Comparison of ENCODE assay signal across 28 cellular contexts in genomic region chr5:9121597-9121996, GRCh38.
"Had no signal": no experiment of that assay in that cellular context is flagged by ENCODE, and none has a peak within 500 bp of the region (broad histone marks: within the 10 kb centered on the region; RNA-seq: fewer than 3 reads in every experiment).

No MANE protein-coding gene starts in this region.

- ATAC-seq: activated CD8-positive, alpha-beta memory T cell treated with anti-CD3 and anti-CD28 coated beads, Interleukin-2, amount 10 ng/mL, durations not matched to agents 7 days and 5 days; Panc1; Right ventricle myocardium inferior; T-cell had no signal

- H3K4me3 Mint-ChIP-seq: activated B cell treated with CpG ODN at 0.5 μM for 24 hours; activated CD4-positive, alpha-beta T cell treated with anti-CD3 and anti-CD28 coated beads, Interleukin-2, amount 10 ng/mL, durations not matched to agents 24 days and 14 days; activated CD8-positive, alpha-beta memory T cell treated with anti-CD3 and anti-CD28 coated beads, Interleukin-2, amount 10 ng/mL, durations not matched to agents 7 days and 5 days; activated naive CD4-positive, alpha-beta T cell treated with anti-CD3 and anti-CD28 coated beads, Interleukin-2, amount 50 U/mL, for 24 hours; activated T-cell treated with anti-CD3 and anti-CD28 coated beads, Interleukin-2, amount 50 U/mL, for 24 hours; activated T-helper 1 cell treated with anti-CD3 and anti-CD28 coated beads, Interleukin-12 subunit alpha, Interleukin-12 subunit beta, Interleukin-2, Interleukin-4 antibody, amounts not matched to agents 30 ng/mL and 10 ng/mL and 1 ng/mL, durations not matched to agents 14 hours and 24 hours and 36 hours; T-cell had no signal

- H3K27ac Mint-ChIP-seq: activated B cell treated with CpG ODN at 0.5 μM for 24 hours; activated CD4-positive, alpha-beta T cell treated with anti-CD3 and anti-CD28 coated beads, Interleukin-2, amount 10 ng/mL, durations not matched to agents 24 days and 14 days; activated CD8-positive, alpha-beta memory T cell treated with anti-CD3 and anti-CD28 coated beads, Interleukin-2, amount 10 ng/mL, durations not matched to agents 7 days and 5 days; activated naive CD4-positive, alpha-beta T cell treated with anti-CD3 and anti-CD28 coated beads, Interleukin-2, amount 50 U/mL, for 24 hours; activated T-cell treated with anti-CD3 and anti-CD28 coated beads, Interleukin-2, amount 50 U/mL, for 24 hours; activated T-helper 1 cell treated with anti-CD3 and anti-CD28 coated beads, Interleukin-12 subunit alpha, Interleukin-12 subunit beta, Interleukin-2, Interleukin-4 antibody, amounts not matched to agents 30 ng/mL and 10 ng/mL and 1 ng/mL, durations not matched to agents 14 hours and 24 hours and 36 hours; T-cell had no signal

- DNase-seq: activated B cell treated with CpG ODN at 0.5 μM for 24 hours; activated CD4-positive, alpha-beta T cell treated with anti-CD3 and anti-CD28 coated beads for 1 hour; activated CD4-positive, alpha-beta T cell treated with anti-CD3 and anti-CD28 coated beads, Interleukin-2, amount 10 ng/mL, durations not matched to agents 24 days and 14 days; activated CD4-positive, alpha-beta T cell treated with anti-CD3 and anti-CD28 coated beads, Interleukin-2, amount 50 U/mL, for 48 hours; activated CD8-positive, alpha-beta memory T cell treated with anti-CD3 and anti-CD28 coated beads, Interleukin-2, amount 10 ng/mL, durations not matched to agents 7 days and 5 days; activated effector memory CD4-positive, alpha-beta T cell treated with Interleukin-2 at 50 U/mL for 16 hours; activated naive CD4-positive, alpha-beta T cell; activated T-cell treated with anti-CD3 and anti-CD28 coated beads, Interleukin-2, amount 50 U/mL, for 24 hours; brain microvascular endothelial cell; caudate nucleus; NCI-H1048; NCI-H146; NCI-H1930; NCI-H2171; NCI-H2227 treated with DMSO at 0.1 percent for 48 hours; NCI-H446 treated with DMSO at 0.1 percent for 48 hours; NCI-H524 treated with DMSO at 0.1 percent for 48 hours; NCI-H748 treated with DMSO at 0.1 percent for 48 hours; OCI-M1; RPMI8226; T-cell; T-helper 2 cell; T1000 had no signal

- H3K9me3 Mint-ChIP-seq: activated B cell treated with CpG ODN at 0.5 μM for 24 hours; activated T-cell treated with anti-CD3 and anti-CD28 coated beads, Interleukin-2, amount 50 U/mL, for 24 hours; activated T-helper 1 cell treated with anti-CD3 and anti-CD28 coated beads, Interleukin-12 subunit alpha, Interleukin-12 subunit beta, Interleukin-2, Interleukin-4 antibody, amounts not matched to agents 30 ng/mL and 10 ng/mL and 1 ng/mL, durations not matched to agents 14 hours and 24 hours and 36 hours had no signal

- H3K27me3 Mint-ChIP-seq: activated CD4-positive, alpha-beta T cell treated with anti-CD3 and anti-CD28 coated beads, Interleukin-2, amount 10 ng/mL, durations not matched to agents 24 days and 14 days; activated CD8-positive, alpha-beta memory T cell treated with anti-CD3 and anti-CD28 coated beads, Interleukin-2, amount 10 ng/mL, durations not matched to agents 7 days and 5 days; activated naive CD4-positive, alpha-beta T cell treated with anti-CD3 and anti-CD28 coated beads, Interleukin-2, amount 50 U/mL, for 24 hours; activated T-cell treated with anti-CD3 and anti-CD28 coated beads, Interleukin-2, amount 50 U/mL, for 24 hours; T-cell had no signal

- FAIRE-seq: TTC549 had no signal

- H3K4me1 Mint-ChIP-seq: activated B cell treated with CpG ODN at 0.5 μM for 24 hours; activated CD4-positive, alpha-beta T cell treated with anti-CD3 and anti-CD28 coated beads, Interleukin-2, amount 10 ng/mL, durations not matched to agents 24 days and 14 days; activated CD8-positive, alpha-beta memory T cell treated with anti-CD3 and anti-CD28 coated beads, Interleukin-2, amount 10 ng/mL, durations not matched to agents 7 days and 5 days; activated naive CD4-positive, alpha-beta T cell treated with anti-CD3 and anti-CD28 coated beads, Interleukin-2, amount 50 U/mL, for 24 hours; T-cell had no signal

- H3K36me3 Mint-ChIP-seq: activated CD8-positive, alpha-beta memory T cell treated with anti-CD3 and anti-CD28 coated beads, Interleukin-2, amount 10 ng/mL, durations not matched to agents 7 days and 5 days; activated naive CD4-positive, alpha-beta T cell treated with anti-CD3 and anti-CD28 coated beads, Interleukin-2, amount 50 U/mL, for 24 hours; T-cell had no signal
